1 cellular context compared by ENCODE assay signal in the genomic region with DNA sequence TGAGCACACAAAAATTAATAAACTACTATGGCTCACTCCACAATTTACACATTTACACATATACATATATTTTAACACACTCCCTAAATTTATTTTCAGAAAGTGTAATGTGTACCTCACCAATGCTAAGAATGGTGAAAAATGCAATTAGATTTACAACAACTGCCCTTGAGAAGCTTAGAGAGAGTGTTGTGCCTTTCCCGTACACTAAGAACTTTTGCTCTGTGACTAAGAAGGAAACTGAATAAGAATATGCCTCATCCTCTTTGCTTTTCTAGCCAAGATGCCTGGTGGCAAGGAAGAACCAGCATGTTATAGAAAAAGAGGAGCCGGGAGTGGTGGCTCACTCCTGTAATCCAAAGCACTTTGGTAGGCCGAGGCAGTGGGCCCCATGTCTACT.
TF ChIP-seq lines count a peak whose summit lies in the region.

No MANE protein-coding gene starts in this region.

TF ChIP-seq in GM23338, 12 proteins besides CTCF, POLR2A, EP300 and RAD21 (continued from another document):
- TF ChIP-seq, protein P1, sequence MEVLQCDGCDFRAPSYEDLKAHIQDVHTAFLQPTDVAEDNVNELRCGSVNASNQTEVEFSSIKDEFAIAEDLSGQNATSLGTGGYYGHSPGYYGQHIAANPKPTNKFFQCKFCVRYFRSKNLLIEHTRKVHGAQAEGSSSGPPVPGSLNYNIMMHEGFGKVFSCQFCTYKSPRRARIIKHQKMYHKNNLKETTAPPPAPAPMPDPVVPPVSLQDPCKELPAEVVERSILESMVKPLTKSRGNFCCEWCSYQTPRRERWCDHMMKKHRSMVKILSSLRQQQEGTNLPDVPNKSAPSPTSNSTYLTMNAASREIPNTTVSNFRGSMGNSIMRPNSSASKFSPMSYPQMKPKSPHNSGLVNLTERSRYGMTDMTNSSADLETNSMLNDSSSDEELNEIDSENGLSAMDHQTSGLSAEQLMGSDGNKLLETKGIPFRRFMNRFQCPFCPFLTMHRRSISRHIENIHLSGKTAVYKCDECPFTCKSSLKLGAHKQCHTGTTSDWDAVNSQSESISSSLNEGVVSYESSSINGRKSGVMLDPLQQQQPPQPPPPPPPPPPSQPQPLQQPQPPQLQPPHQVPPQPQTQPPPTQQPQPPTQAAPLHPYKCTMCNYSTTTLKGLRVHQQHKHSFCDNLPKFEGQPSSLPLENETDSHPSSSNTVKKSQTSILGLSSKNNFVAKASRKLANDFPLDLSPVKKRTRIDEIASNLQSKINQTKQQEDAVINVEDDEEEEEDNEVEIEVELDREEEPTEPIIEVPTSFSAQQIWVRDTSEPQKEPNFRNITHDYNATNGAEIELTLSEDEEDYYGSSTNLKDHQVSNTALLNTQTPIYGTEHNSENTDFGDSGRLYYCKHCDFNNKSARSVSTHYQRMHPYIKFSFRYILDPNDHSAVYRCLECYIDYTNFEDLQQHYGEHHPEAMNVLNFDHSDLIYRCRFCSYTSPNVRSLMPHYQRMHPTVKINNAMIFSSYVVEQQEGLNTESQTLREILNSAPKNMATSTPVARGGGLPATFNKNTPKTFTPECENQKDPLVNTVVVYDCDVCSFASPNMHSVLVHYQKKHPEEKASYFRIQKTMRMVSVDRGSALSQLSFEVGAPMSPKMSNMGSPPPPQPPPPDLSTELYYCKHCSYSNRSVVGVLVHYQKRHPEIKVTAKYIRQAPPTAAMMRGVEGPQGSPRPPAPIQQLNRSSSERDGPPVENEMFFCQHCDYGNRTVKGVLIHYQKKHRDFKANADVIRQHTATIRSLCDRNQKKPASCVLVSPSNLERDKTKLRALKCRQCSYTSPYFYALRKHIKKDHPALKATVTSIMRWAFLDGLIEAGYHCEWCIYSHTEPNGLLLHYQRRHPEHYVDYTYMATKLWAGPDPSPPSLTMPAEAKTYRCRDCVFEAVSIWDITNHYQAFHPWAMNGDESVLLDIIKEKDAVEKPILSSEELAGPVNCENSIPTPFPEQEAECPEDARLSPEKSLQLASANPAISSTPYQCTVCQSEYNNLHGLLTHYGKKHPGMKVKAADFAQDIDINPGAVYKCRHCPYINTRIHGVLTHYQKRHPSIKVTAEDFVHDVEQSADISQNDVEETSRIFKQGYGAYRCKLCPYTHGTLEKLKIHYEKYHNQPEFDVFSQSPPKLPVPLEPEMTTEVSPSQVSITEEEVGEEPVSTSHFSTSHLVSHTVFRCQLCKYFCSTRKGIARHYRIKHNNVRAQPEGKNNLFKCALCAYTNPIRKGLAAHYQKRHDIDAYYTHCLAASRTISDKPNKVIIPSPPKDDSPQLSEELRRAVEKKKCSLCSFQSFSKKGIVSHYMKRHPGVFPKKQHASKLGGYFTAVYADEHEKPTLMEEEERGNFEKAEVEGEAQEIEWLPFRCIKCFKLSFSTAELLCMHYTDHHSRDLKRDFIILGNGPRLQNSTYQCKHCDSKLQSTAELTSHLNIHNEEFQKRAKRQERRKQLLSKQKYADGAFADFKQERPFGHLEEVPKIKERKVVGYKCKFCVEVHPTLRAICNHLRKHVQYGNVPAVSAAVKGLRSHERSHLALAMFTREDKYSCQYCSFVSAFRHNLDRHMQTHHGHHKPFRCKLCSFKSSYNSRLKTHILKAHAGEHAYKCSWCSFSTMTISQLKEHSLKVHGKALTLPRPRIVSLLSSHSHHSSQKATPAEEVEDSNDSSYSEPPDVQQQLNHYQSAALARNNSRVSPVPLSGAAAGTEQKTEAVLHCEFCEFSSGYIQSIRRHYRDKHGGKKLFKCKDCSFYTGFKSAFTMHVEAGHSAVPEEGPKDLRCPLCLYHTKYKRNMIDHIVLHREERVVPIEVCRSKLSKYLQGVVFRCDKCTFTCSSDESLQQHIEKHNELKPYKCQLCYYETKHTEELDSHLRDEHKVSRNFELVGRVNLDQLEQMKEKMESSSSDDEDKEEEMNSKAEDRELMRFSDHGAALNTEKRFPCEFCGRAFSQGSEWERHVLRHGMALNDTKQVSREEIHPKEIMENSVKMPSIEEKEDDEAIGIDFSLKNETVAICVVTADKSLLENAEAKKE (CRISPR knock-in tag; IDR thresholded peaks at IDR 0.05), result no peak
- TF ChIP-seq ZNF331 (CRISPR knock-in tag; IDR thresholded peaks at IDR 0.05; ENCODE audit: low read depth), result no peak
- TF ChIP-seq JUNB (IDR thresholded peaks at IDR 0.05; ENCODE audit: unreplicated experiment), result no peak
- TF ChIP-seq EZH2phosphoT487 (IDR thresholded peaks at IDR 0.05; ENCODE audit: unreplicated experiment), result no peak
- TF ChIP-seq ZNF114 (CRISPR knock-in tag; IDR thresholded peaks at IDR 0.05), result no peak
- no peak for TF ChIP-seq POLR2AphosphoS5 (IDR thresholded peaks at IDR 0.05; ENCODE audit: low read depth)
- TF ChIP-seq, protein P2, sequence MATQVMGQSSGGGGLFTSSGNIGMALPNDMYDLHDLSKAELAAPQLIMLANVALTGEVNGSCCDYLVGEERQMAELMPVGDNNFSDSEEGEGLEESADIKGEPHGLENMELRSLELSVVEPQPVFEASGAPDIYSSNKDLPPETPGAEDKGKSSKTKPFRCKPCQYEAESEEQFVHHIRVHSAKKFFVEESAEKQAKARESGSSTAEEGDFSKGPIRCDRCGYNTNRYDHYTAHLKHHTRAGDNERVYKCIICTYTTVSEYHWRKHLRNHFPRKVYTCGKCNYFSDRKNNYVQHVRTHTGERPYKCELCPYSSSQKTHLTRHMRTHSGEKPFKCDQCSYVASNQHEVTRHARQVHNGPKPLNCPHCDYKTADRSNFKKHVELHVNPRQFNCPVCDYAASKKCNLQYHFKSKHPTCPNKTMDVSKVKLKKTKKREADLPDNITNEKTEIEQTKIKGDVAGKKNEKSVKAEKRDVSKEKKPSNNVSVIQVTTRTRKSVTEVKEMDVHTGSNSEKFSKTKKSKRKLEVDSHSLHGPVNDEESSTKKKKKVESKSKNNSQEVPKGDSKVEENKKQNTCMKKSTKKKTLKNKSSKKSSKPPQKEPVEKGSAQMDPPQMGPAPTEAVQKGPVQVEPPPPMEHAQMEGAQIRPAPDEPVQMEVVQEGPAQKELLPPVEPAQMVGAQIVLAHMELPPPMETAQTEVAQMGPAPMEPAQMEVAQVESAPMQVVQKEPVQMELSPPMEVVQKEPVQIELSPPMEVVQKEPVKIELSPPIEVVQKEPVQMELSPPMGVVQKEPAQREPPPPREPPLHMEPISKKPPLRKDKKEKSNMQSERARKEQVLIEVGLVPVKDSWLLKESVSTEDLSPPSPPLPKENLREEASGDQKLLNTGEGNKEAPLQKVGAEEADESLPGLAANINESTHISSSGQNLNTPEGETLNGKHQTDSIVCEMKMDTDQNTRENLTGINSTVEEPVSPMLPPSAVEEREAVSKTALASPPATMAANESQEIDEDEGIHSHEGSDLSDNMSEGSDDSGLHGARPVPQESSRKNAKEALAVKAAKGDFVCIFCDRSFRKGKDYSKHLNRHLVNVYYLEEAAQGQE (IDR thresholded peaks at IDR 0.05; ENCODE audit: unreplicated experiment), result no peak
- TF ChIP-seq CREB1 (CRISPR knock-in tag; IDR thresholded peaks at IDR 0.05; ENCODE audit: low read depth), result no peak
